ENCODE assay signal across 1 cellular context in genomic region chr5:177364159-177364962, GRCh38.
TF ChIP-seq lines count a peak whose summit lies in the region.

No MANE protein-coding gene starts in this region.

TF ChIP-seq in K562, 482 proteins besides CTCF, POLR2A, EP300 and RAD21 (continued from another document):
- TF ChIP-seq KAT7 (CRISPR knock-in tag; IDR thresholded peaks at IDR 0.05; ENCODE audit: borderline replicate concordance) (peak; percentile 61; the same call in 1 of the 2 replicates), MYBL2 (IDR thresholded peaks at IDR 0.05; ENCODE audit: low read depth) (no peak), MYBL2 (CRISPR knock-in tag; IDR thresholded peaks at IDR 0.05; ENCODE audit: borderline replicate concordance) (no peak), FOSL1 (tag; conservative IDR thresholded peaks at IDR 0.05) (0 out of 2 replicates have a peak, but pooled peaks have one; percentile 34), ZKSCAN3 (CRISPR knock-in tag; IDR thresholded peaks at IDR 0.05) (no peak), ZNF3 (CRISPR knock-in tag; IDR thresholded peaks at IDR 0.05) (no peak), SIN3A (IDR thresholded peaks at IDR 0.05; ENCODE audit: borderline replicate concordance in 2 of 2, control insufficient read depth in 1 of 2, low read depth in 2 of 2, low read length in 2 of 2) (0 out of 4 replicates have a peak, but pooled peaks of 1 of the 2 experiments have one; percentile 14), ZZZ3 (IDR thresholded peaks at IDR 0.05) (no peak), ZBED1 (IDR thresholded peaks at IDR 0.05) (no peak), MAX (CRISPR knock-in tag; IDR thresholded peaks at IDR 0.05) (no peak), TCFL5 (CRISPR knock-in tag; conservative IDR thresholded peaks at IDR 0.05) (no peak), NFATC3 (IDR thresholded peaks at IDR 0.05) (no peak), ZNF431 (CRISPR knock-in tag; IDR thresholded peaks at IDR 0.05) (no peak), ZNF24 (IDR thresholded peaks at IDR 0.05) (no peak), NR2C1 (IDR thresholded peaks at IDR 0.05) (peak; percentile 58; the same call in 1 of the 2 replicates), NR2C1 (tag; IDR thresholded peaks at IDR 0.05) (no peak), IRF2 (CRISPR knock-in tag; IDR thresholded peaks at IDR 0.05) (no peak), ARID1B (IDR thresholded peaks at IDR 0.05) (0 out of 2 replicates have a peak, but pooled peaks have one; percentile 6), SIX5 (IDR thresholded peaks at IDR 0.05; ENCODE audit: borderline replicate concordance in 1 of 2, insufficient read depth in 1 of 2, low read depth in 1 of 2, low read length in 2 of 2) (no peak), MTA1 (IDR thresholded peaks at IDR 0.05; ENCODE audit: borderline replicate concordance) (no peak), NRF1 (conservative IDR thresholded peaks at IDR 0.05 in 1 of 2, IDR thresholded peaks at IDR 0.05 in 1 of 2) (0 out of 4 replicates have a peak, but pooled peaks of 1 of the 2 experiments have one; percentile 8), CHAMP1 (IDR thresholded peaks at IDR 0.05) (no peak), ZKSCAN1 (IDR thresholded peaks at IDR 0.05; ENCODE audit: low read depth, low read length) (no peak), MED1 (CRISPR knock-in tag; IDR thresholded peaks at IDR 0.05; ENCODE audit: borderline replicate concordance) (no peak), UBTF (IDR thresholded peaks at IDR 0.05; ENCODE audit: borderline replicate concordance in 1 of 2, low read depth in 2 of 2, low read length in 2 of 2) (no peak), SREBF2 (CRISPR knock-in tag; IDR thresholded peaks at IDR 0.05) (no peak), JUND (IDR thresholded peaks at IDR 0.05; ENCODE audit: borderline replicate concordance, low read depth, low read length) (0 out of 2 replicates have a peak, but pooled peaks have one; percentile 26), JUND (tag; IDR thresholded peaks at IDR 0.05; ENCODE audit: borderline replicate concordance, low read depth, low read length) (no peak; the same call in 2 of the 3 replicates), ZSCAN29 (IDR thresholded peaks at IDR 0.05) (no peak), RBFOX2 (IDR thresholded peaks at IDR 0.05; ENCODE audit: low read depth, low read length) (no peak), ERF (CRISPR knock-in tag; IDR thresholded peaks at IDR 0.05) (0 out of 2 replicates have a peak, but pooled peaks have one; percentile 37), ZNF133 (CRISPR knock-in tag; IDR thresholded peaks at IDR 0.05) (no peak), POLR3A (IDR thresholded peaks at IDR 0.05; ENCODE audit: borderline replicate concordance, extremely low read depth, insufficient read depth, insufficient read length) (no peak), ZNF583 (CRISPR knock-in tag; IDR thresholded peaks at IDR 0.05) (no peak), SNAPC5 (CRISPR knock-in tag; IDR thresholded peaks at IDR 0.05) (no peak), SAP30 (IDR thresholded peaks at IDR 0.05; ENCODE audit: borderline replicate concordance, insufficient read depth, low read depth, low read length, poor library complexity, severe bottlenecking) (no peak), BDP1 (IDR thresholded peaks at IDR 0.05; ENCODE audit: insufficient read depth, insufficient read length) (no peak)
- TF ChIP-seq, protein P1, sequence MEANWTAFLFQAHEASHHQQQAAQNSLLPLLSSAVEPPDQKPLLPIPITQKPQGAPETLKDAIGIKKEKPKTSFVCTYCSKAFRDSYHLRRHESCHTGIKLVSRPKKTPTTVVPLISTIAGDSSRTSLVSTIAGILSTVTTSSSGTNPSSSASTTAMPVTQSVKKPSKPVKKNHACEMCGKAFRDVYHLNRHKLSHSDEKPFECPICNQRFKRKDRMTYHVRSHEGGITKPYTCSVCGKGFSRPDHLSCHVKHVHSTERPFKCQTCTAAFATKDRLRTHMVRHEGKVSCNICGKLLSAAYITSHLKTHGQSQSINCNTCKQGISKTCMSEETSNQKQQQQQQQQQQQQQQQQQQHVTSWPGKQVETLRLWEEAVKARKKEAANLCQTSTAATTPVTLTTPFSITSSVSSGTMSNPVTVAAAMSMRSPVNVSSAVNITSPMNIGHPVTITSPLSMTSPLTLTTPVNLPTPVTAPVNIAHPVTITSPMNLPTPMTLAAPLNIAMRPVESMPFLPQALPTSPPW (CRISPR knock-in tag; IDR thresholded peaks at IDR 0.05): peak; percentile 24
